Comparison of ENCODE assay signal across 1 cellular context in genomic region chr7:50529093-50529862, GRCh38.
TF ChIP-seq lines count a peak whose summit lies in the region.

No MANE protein-coding gene starts in this region.

TF ChIP-seq in HepG2, 621 proteins besides CTCF, POLR2A, EP300 and RAD21 (continued from another document):
- TF ChIP-seq, protein P1, sequence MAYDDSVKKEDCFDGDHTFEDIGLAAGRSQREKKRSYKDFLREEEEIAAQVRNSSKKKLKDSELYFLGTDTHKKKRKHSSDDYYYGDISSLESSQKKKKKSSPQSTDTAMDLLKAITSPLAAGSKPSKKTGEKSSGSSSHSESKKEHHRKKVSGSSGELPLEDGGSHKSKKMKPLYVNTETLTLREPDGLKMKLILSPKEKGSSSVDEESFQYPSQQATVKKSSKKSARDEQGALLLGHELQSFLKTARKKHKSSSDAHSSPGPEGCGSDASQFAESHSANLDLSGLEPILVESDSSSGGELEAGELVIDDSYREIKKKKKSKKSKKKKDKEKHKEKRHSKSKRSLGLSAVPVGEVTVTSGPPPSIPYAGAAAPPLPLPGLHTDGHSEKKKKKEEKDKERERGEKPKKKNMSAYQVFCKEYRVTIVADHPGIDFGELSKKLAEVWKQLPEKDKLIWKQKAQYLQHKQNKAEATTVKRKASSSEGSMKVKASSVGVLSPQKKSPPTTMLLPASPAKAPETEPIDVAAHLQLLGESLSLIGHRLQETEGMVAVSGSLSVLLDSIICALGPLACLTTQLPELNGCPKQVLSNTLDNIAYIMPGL (CRISPR knock-in tag; IDR thresholded peaks at IDR 0.05; ENCODE audit: borderline replicate concordance in 1 of 2, low read depth in 1 of 2), result 0 out of 4 replicates have a peak, but pooled peaks of 1 of the 2 experiments have one; percentile 9
- no peak for TF ChIP-seq EEA1 (CRISPR knock-in tag; IDR thresholded peaks at IDR 0.05; ENCODE audit: borderline replicate concordance)
- 0 out of 2 replicates have a peak, but pooled peaks have one; percentile 2 for TF ChIP-seq SPEN (CRISPR knock-in tag; IDR thresholded peaks at IDR 0.05; ENCODE audit: low read depth)
- TF ChIP-seq SOX6 (IDR thresholded peaks at IDR 0.05), result no peak
- TF ChIP-seq SOX6 (CRISPR knock-in tag; IDR thresholded peaks at IDR 0.05), result peak; percentile 16; the same call in 1 of the 2 replicates
- 0 out of 2 replicates have a peak, but pooled peaks have one; percentile 19 for TF ChIP-seq ZNF121 (CRISPR knock-in tag; IDR thresholded peaks at IDR 0.05)
- TF ChIP-seq ZNF687 (CRISPR knock-in tag; IDR thresholded peaks at IDR 0.05), result peak; percentile 21; the same call in 1 of the 2 replicates
- no peak for TF ChIP-seq ZFP36 (IDR thresholded peaks at IDR 0.05; ENCODE audit: borderline replicate concordance, low read depth, low read length, partially characterized antibody)
- TF ChIP-seq RCOR2 (CRISPR knock-in tag; IDR thresholded peaks at IDR 0.05), result 0 out of 2 replicates have a peak, but pooled peaks have one; percentile 7
- no peak for TF ChIP-seq MATR3 (CRISPR knock-in tag; IDR thresholded peaks at IDR 0.05)
- TF ChIP-seq ZNF331 (CRISPR knock-in tag; IDR thresholded peaks at IDR 0.05), result no peak
